ENCODE assay signal across 40 cellular contexts in the genomic region with DNA sequence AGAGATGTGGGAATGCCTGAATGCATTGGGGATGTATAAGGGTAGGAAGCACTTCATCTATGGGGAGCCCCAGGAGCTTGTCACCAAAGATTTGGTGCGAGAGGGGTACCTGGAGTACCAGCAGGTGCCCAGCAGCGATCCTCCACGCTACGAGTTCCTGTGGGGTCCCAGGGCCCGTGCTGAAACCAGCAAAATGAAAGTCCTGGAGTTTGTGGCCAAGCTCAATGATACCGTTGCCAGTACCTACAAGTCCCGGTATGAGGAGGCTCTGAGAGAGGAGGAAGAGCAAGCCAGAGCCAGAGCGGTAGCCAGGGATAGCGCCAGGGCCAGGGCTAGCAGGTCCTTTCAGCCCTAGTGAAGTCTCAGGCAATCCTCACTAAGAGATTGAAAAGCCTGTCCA. TPM values are rescaled to one million over a fixed set of nuclear protein-coding genes. Genes with fewer than 3 reads are reported as not detected.
"Had no signal": no experiment of that assay in that cellular context is flagged by ENCODE, and none has a peak within 500 bp of the region (broad histone marks: within the 10 kb centered on the region; RNA-seq: fewer than 3 reads in every experiment).

No MANE protein-coding gene starts in this region.

- H3K9me3 ChIP-seq: adrenal gland, ascending aorta, body of pancreas, breast epithelium had no signal

- FAIRE-seq: bronchial epithelial cell had no signal

- H3K27ac ChIP-seq: adrenal gland, ascending aorta, body of pancreas, brain microvascular endothelial cell, breast epithelium, cardiac muscle cell had no signal

- H3K27me3 Mint-ChIP-seq: activated naive CD8-positive, alpha-beta T cell treated with anti-CD3 and anti-CD28 coated beads for 36 hours; activated naive CD8-positive, alpha-beta T cell treated with anti-CD3 and anti-CD28 coated beads, Interleukin-2, amount 10 ng/mL, durations not matched to agents 7 days and 5 days had no signal

- H3K4me3 ChIP-seq: adrenal gland, ascending aorta, body of pancreas, breast epithelium, cardiac muscle cell had no signal

- ATAC-seq: activated naive CD4-positive, alpha-beta T cell treated with anti-CD3 and anti-CD28 coated beads, Interleukin-2, amount 50 U/mL, for 72 hours; activated naive CD8-positive, alpha-beta T cell treated with anti-CD3 and anti-CD28 coated beads, Interleukin-2, amount 50 U/mL, for 24 hours; activated T-cell treated with anti-CD3 and anti-CD28 coated beads, Interleukin-2, amount 50 U/mL, for 4 hours; activated T-cell treated with anti-CD3 and anti-CD28 coated beads, Interleukin-2, amount 50 U/mL, for 72 hours; activated T-helper 17 cell treated with anti-CD3 and anti-CD28 coated beads, Interleukin-2, amount 50 U/mL, for 72 hours; body of pancreas had no signal

- DNase-seq: activated effector memory CD4-positive, alpha-beta T cell treated with anti-CD3 and anti-CD28 coated beads, Interleukin-2, amount 50 U/mL, for 16 hours; activated effector memory CD4-positive, alpha-beta T cell treated with Interleukin-2 at 50 U/mL for 16 hours; activated gamma-delta T cell; activated gamma-delta T cell treated with Interleukin-2 at 50 U/mL for 16 hours; activated naive CD4-positive, alpha-beta T cell; activated naive CD4-positive, alpha-beta T cell treated with anti-CD3 and anti-CD28 coated beads for 36 hours; activated naive CD4-positive, alpha-beta T cell treated with anti-CD3 and anti-CD28 coated beads, Interleukin-2, amount 10 ng/mL, durations not matched to agents 7 days and 5 days; activated naive CD4-positive, alpha-beta T cell treated with anti-CD3 and anti-CD28 coated beads, Interleukin-2, amount 50 U/mL, for 16 hours; activated naive CD4-positive, alpha-beta T cell treated with Interleukin-2 at 50 U/mL for 16 hours; activated naive CD8-positive, alpha-beta T cell treated with anti-CD3 and anti-CD28 coated beads for 36 hours; activated naive CD8-positive, alpha-beta T cell treated with anti-CD3 and anti-CD28 coated beads, Interleukin-2, amount 10 ng/mL, durations not matched to agents 7 days and 5 days; activated naive CD8-positive, alpha-beta T cell treated with anti-CD3 and anti-CD28 coated beads, Interleukin-2, amount 50 U/mL, for 24 hours; activated T-cell treated with anti-CD3 and anti-CD28 coated beads, Interleukin-2, amount 50 U/mL, for 1 hour; activated T-cell treated with anti-CD3 and anti-CD28 coated beads, Interleukin-2, amount 50 U/mL, for 24 hours; activated T-cell treated with anti-CD3 and anti-CD28 coated beads, Interleukin-2, amount 50 U/mL, for 4 hours; activated T-cell treated with anti-CD3 and anti-CD28 coated beads, Interleukin-2, amount 50 U/mL, for 48 hours; activated T-cell treated with anti-CD3 and anti-CD28 coated beads, Interleukin-2, amount 50 U/mL, for 72 hours; adrenal gland; amniotic stem cell; amygdala; anterior cingulate cortex; aorta; body of pancreas; brain microvascular endothelial cell; central memory CD4-positive, alpha-beta T cell; cerebellar nuclear complex had no signal

- H3K4me1 Mint-ChIP-seq: activated naive CD4-positive, alpha-beta T cell treated with anti-CD3 and anti-CD28 coated beads, Interleukin-2, amount 10 ng/mL, durations not matched to agents 7 days and 5 days; activated naive CD4-positive, alpha-beta T cell treated with anti-CD3 and anti-CD28 coated beads, Interleukin-2, amount 50 U/mL, for 24 hours; activated naive CD8-positive, alpha-beta T cell treated with anti-CD3 and anti-CD28 coated beads for 36 hours; activated naive CD8-positive, alpha-beta T cell treated with anti-CD3 and anti-CD28 coated beads, Interleukin-2, amount 10 ng/mL, durations not matched to agents 7 days and 5 days; activated naive CD8-positive, alpha-beta T cell treated with anti-CD3 and anti-CD28 coated beads, Interleukin-2, amount 50 U/mL, for 24 hours; activated T-helper 17 cell treated with anti-CD3 and anti-CD28 coated beads, Interleukin-2, amount 50 U/mL, for 72 hours; brain; central memory CD8-positive, alpha-beta T cell had no signal

- H3K27ac Mint-ChIP-seq: activated naive CD4-positive, alpha-beta T cell treated with anti-CD3 and anti-CD28 coated beads for 36 hours; activated naive CD4-positive, alpha-beta T cell treated with anti-CD3 and anti-CD28 coated beads, Interleukin-2, amount 10 ng/mL, durations not matched to agents 7 days and 5 days; activated naive CD4-positive, alpha-beta T cell treated with anti-CD3 and anti-CD28 coated beads, Interleukin-2, amount 50 U/mL, for 24 hours; activated naive CD4-positive, alpha-beta T cell treated with anti-CD3 and anti-CD28 coated beads, Interleukin-2, amount 50 U/mL, for 72 hours; activated naive CD8-positive, alpha-beta T cell; activated naive CD8-positive, alpha-beta T cell treated with anti-CD3 and anti-CD28 coated beads for 36 hours; activated naive CD8-positive, alpha-beta T cell treated with anti-CD3 and anti-CD28 coated beads, Interleukin-2, amount 10 ng/mL, durations not matched to agents 7 days and 5 days; activated naive CD8-positive, alpha-beta T cell treated with anti-CD3 and anti-CD28 coated beads, Interleukin-2, amount 50 U/mL, for 24 hours; activated T-cell treated with anti-CD3 and anti-CD28 coated beads, Interleukin-2, amount 50 U/mL, for 24 hours; activated T-cell treated with anti-CD3 and anti-CD28 coated beads, Interleukin-2, amount 50 U/mL, for 72 hours; activated T-helper 17 cell treated with anti-CD3 and anti-CD28 coated beads, Interleukin-2, amount 50 U/mL, for 72 hours; activated T-helper 2 cell treated with anti-CD3 and anti-CD28 coated beads, Interferon-gamma antibody, Interleukin-2, Interleukin-4, amounts not matched to agents 10 μg/mL and 5 μg/mL and 100 μg/mL, durations not matched to agents 14 hours and 24 hours and 36 hours; brain had no signal

- H3K4me1 ChIP-seq: adrenal gland, ascending aorta, body of pancreas, breast epithelium had no signal

- H3K4me3 Mint-ChIP-seq: activated naive CD4-positive, alpha-beta T cell treated with anti-CD3 and anti-CD28 coated beads for 36 hours; activated naive CD4-positive, alpha-beta T cell treated with anti-CD3 and anti-CD28 coated beads, Interleukin-2, amount 10 ng/mL, durations not matched to agents 7 days and 5 days; activated naive CD4-positive, alpha-beta T cell treated with anti-CD3 and anti-CD28 coated beads, Interleukin-2, amount 50 U/mL, for 24 hours; activated naive CD8-positive, alpha-beta T cell; activated naive CD8-positive, alpha-beta T cell treated with anti-CD3 and anti-CD28 coated beads for 36 hours; activated naive CD8-positive, alpha-beta T cell treated with anti-CD3 and anti-CD28 coated beads, Interleukin-2, amount 10 ng/mL, durations not matched to agents 7 days and 5 days; activated naive CD8-positive, alpha-beta T cell treated with anti-CD3 and anti-CD28 coated beads, Interleukin-2, amount 50 U/mL, for 24 hours; activated T-cell treated with anti-CD3 and anti-CD28 coated beads, Interleukin-2, amount 50 U/mL, for 24 hours; activated T-cell treated with anti-CD3 and anti-CD28 coated beads, Interleukin-2, amount 50 U/mL, for 4 hours; activated T-cell treated with anti-CD3 and anti-CD28 coated beads, Interleukin-2, amount 50 U/mL, for 72 hours; activated T-helper 17 cell treated with anti-CD3 and anti-CD28 coated beads, Interleukin-2, amount 50 U/mL, for 72 hours; brain; central memory CD8-positive, alpha-beta T cell had no signal

- H3K9me3 Mint-ChIP-seq: activated naive CD4-positive, alpha-beta T cell treated with anti-CD3 and anti-CD28 coated beads for 36 hours; activated naive CD4-positive, alpha-beta T cell treated with anti-CD3 and anti-CD28 coated beads, Interleukin-2, amount 10 ng/mL, durations not matched to agents 7 days and 5 days; activated naive CD4-positive, alpha-beta T cell treated with anti-CD3 and anti-CD28 coated beads, Interleukin-2, amount 50 U/mL, for 24 hours; activated naive CD4-positive, alpha-beta T cell treated with anti-CD3 and anti-CD28 coated beads, Interleukin-2, amount 50 U/mL, for 72 hours; activated naive CD8-positive, alpha-beta T cell treated with anti-CD3 and anti-CD28 coated beads for 36 hours; activated naive CD8-positive, alpha-beta T cell treated with anti-CD3 and anti-CD28 coated beads, Interleukin-2, amount 10 ng/mL, durations not matched to agents 7 days and 5 days; activated naive CD8-positive, alpha-beta T cell treated with anti-CD3 and anti-CD28 coated beads, Interleukin-2, amount 50 U/mL, for 24 hours; activated T-cell treated with anti-CD3 and anti-CD28 coated beads, Interleukin-2, amount 50 U/mL, for 24 hours; activated T-cell treated with anti-CD3 and anti-CD28 coated beads, Interleukin-2, amount 50 U/mL, for 4 hours; activated T-cell treated with anti-CD3 and anti-CD28 coated beads, Interleukin-2, amount 50 U/mL, for 72 hours; activated T-helper 17 cell treated with anti-CD3 and anti-CD28 coated beads, Interleukin-2, amount 50 U/mL, for 72 hours; activated T-helper 2 cell treated with anti-CD3 and anti-CD28 coated beads, Interferon-gamma antibody, Interleukin-2, Interleukin-4, amounts not matched to agents 10 μg/mL and 5 μg/mL and 100 μg/mL, durations not matched to agents 14 hours and 24 hours and 36 hours; central memory CD8-positive, alpha-beta T cell had no signal

- H3K36me3 Mint-ChIP-seq: activated naive CD4-positive, alpha-beta T cell treated with anti-CD3 and anti-CD28 coated beads, Interleukin-2, amount 10 ng/mL, durations not matched to agents 7 days and 5 days; activated naive CD4-positive, alpha-beta T cell treated with anti-CD3 and anti-CD28 coated beads, Interleukin-2, amount 50 U/mL, for 24 hours; activated naive CD4-positive, alpha-beta T cell treated with anti-CD3 and anti-CD28 coated beads, Interleukin-2, amount 50 U/mL, for 72 hours; activated naive CD8-positive, alpha-beta T cell; activated naive CD8-positive, alpha-beta T cell treated with anti-CD3 and anti-CD28 coated beads for 36 hours; activated naive CD8-positive, alpha-beta T cell treated with anti-CD3 and anti-CD28 coated beads, Interleukin-2, amount 10 ng/mL, durations not matched to agents 7 days and 5 days; brain had no signal

- H3K36me3 ChIP-seq: adrenal gland, ascending aorta, brain microvascular endothelial cell, breast epithelium, cardiac muscle cell had no signal

- H3K27me3 ChIP-seq: ascending aorta, body of pancreas, brain microvascular endothelial cell, cardiac muscle cell had no signal

RNA-seq across cellular contexts. Expression of gene MAGEB17, which starts 3.8 kb away (rescaled TPM):
- total RNA-seq: activated naive CD4-positive, alpha-beta T cell treated with anti-CD3 and anti-CD28 coated beads for 36 hours; activated naive CD4-positive, alpha-beta T cell treated with anti-CD3 and anti-CD28 coated beads, Interleukin-2, amount 50 U/mL, for 72 hours; activated naive CD8-positive, alpha-beta T cell treated with anti-CD3 and anti-CD28 coated beads for 36 hours; activated naive CD8-positive, alpha-beta T cell treated with anti-CD3 and anti-CD28 coated beads, Interleukin-2, amount 10 ng/mL, durations not matched to agents 7 days and 5 days; activated T-cell treated with anti-CD3 and anti-CD28 coated beads, Interleukin-2, amount 50 U/mL, for 4 hours; activated T-cell treated with anti-CD3 and anti-CD28 coated beads, Interleukin-2, amount 50 U/mL, for 72 hours; activated T-helper 17 cell treated with anti-CD3 and anti-CD28 coated beads, Interleukin-2, amount 50 U/mL, for 72 hours; activated T-helper 2 cell treated with anti-CD3 and anti-CD28 coated beads, Interferon-gamma antibody, Interleukin-2, Interleukin-4, amounts not matched to agents 10 μg/mL and 5 μg/mL and 100 μg/mL, durations not matched to agents 14 hours and 24 hours and 36 hours; adrenal gland; aorta; ascending aorta; astrocyte; bronchial epithelial cell; cardiac muscle cell; cerebellum; chondrocyte had no signal
- polyA plus RNA-seq: aorta had no signal

RNA-seq across cellular contexts. Expression of gene GRPR, which starts 47.7 kb away (rescaled TPM):
- total RNA-seq: activated naive CD4-positive, alpha-beta T cell treated with anti-CD3 and anti-CD28 coated beads for 36 hours; activated naive CD4-positive, alpha-beta T cell treated with anti-CD3 and anti-CD28 coated beads, Interleukin-2, amount 50 U/mL, for 72 hours; activated naive CD8-positive, alpha-beta T cell treated with anti-CD3 and anti-CD28 coated beads for 36 hours; activated naive CD8-positive, alpha-beta T cell treated with anti-CD3 and anti-CD28 coated beads, Interleukin-2, amount 10 ng/mL, durations not matched to agents 7 days and 5 days; activated T-helper 2 cell treated with anti-CD3 and anti-CD28 coated beads, Interferon-gamma antibody, Interleukin-2, Interleukin-4, amounts not matched to agents 10 μg/mL and 5 μg/mL and 100 μg/mL, durations not matched to agents 14 hours and 24 hours and 36 hours; bronchial epithelial cell had no signal
- polyA plus RNA-seq: aorta had no signal
